In genomic region chr7:150356265-150356897, GRCh38 we compare ENCODE assay signal across 8 cellular contexts. TPM values are rescaled to one million over a fixed set of nuclear protein-coding genes. Genes with fewer than 3 reads are reported as not detected.
A peak's percentile ranks its signal among the peaks of the same experiment; 100 is the strongest.
DNase-seq lines count a peak whose midpoint lies in the region; ATAC-seq and TF ChIP-seq lines count a peak whose summit lies in the region.

No MANE protein-coding gene starts in this region.

- TF ChIP-seq CTCF in HEK293 (tag by site-specific recombination; IDR thresholded peaks at IDR 0.05), result peak; percentile 64
- TF ChIP-seq CTCF in SK-N-SH (IDR thresholded peaks at IDR 0.05), result peak; percentile 95
- peak; percentile 67 for TF ChIP-seq CTCF in fibroblast of villous mesenchyme (IDR thresholded peaks at IDR 0.05; ENCODE audit: insufficient read depth, low read depth, low read length)

- TF ChIP-seq RAD21 in SK-N-SH (IDR thresholded peaks at IDR 0.05; ENCODE audit: low read length), result peak; percentile 80

- ATAC-seq in HG02870 (IDR thresholded peaks at IDR 0.05; ENCODE audit: unreplicated experiment), result no peak

- no peaks in the 10 kb centered on the region for H4K20me1 ChIP-seq in SK-N-SH (ENCODE audit: insufficient read depth)

- H3K27me3 ChIP-seq in SK-N-SH (ENCODE audit: insufficient read depth), result no peaks in the 10 kb centered on the region
- no peaks in the 10 kb centered on the region for H3K27me3 ChIP-seq in subcutaneous abdominal adipose tissue (ENCODE audit: control insufficient read depth in 5 of 5, insufficient read depth in 4 of 5, low read length in 5 of 5)

- CTCF ChIA-PET in HEK293 (lab: Yijun Ruan, JAX), result interaction anchor here (0.5 to 2.7 kb wide), 8 partner anchors 10 to 601 kb away, joined by 4 to 11 read pairs (median 6); no protein-coding TSS in a partner anchor
- CTCF ChIA-PET in SK-N-SH (lab: Yijun Ruan, JAX), result interaction anchor here (0.7 to 5.7 kb wide), 22 partner anchors 9 to 93 kb away, joined by 3 to 57 read pairs (median 4); partner anchors contain the start of genes ACTR3C, LRRC61 and REPIN1

- H3K9me3 ChIP-seq in HEK293 (ENCODE audit: control insufficient read depth, insufficient read depth, low read depth, low read length), result no peaks in the 10 kb centered on the region
- no peaks in the 10 kb centered on the region for H3K9me3 ChIP-seq in SK-N-SH
- no peaks in the 10 kb centered on the region for H3K9me3 ChIP-seq in subcutaneous abdominal adipose tissue (ENCODE audit: control insufficient read depth in 5 of 5, low read length in 5 of 5)

- DNase-seq in NCI-H1417 (lab: John Stamatoyannopoulos, UW), result peak in 2 of 3 experiments; percentile 22 to 65
- no peak for DNase-seq in NCI-H1417 treated with DMSO at 0.1 percent for 48 hours (lab: John Stamatoyannopoulos, UW)
- DNase-seq in SK-N-SH, result peak; percentile 77
- peak; percentile 55 for DNase-seq in fibroblast of villous mesenchyme (ENCODE audit: low read depth)
- DNase-seq in NCI-H146 (lab: John Stamatoyannopoulos, UW), result no peak

- 20% methylated on average over 6 of the region's 6 CpGs for WGBS in SK-N-SH (ENCODE audit: low lambda C conversion rate)

- H3K9ac ChIP-seq in SK-N-SH (no peak overlapping the region), subcutaneous abdominal adipose tissue (ENCODE audit: low read length in 5 of 5) (peak overlapping the region in 2 of 5 donors; percentile 22 to 26)

- H3K4me1 ChIP-seq in HEK293 (ENCODE audit: control insufficient read depth, insufficient read depth, low read length) (no peaks in the 10 kb centered on the region), SK-N-SH (ENCODE audit: control insufficient read depth in 1 of 2, insufficient read depth in 2 of 2, low read depth in 1 of 2, low read length in 1 of 2) (no peaks in the 10 kb centered on the region), subcutaneous abdominal adipose tissue (ENCODE audit: control insufficient read depth in 5 of 5, insufficient read depth in 5 of 5, low read length in 5 of 5) (peaks cover 2 to 30% (median 12%) of the 10 kb centered on the region in 5 donors)

- H3K36me3 ChIP-seq in HEK293 (ENCODE audit: control insufficient read depth in 2 of 2, insufficient read depth in 1 of 2, low read length in 2 of 2), result no peaks in the 10 kb centered on the region
- H3K36me3 ChIP-seq in SK-N-SH (replicated peaks in 1 of 2; ENCODE audit: control insufficient read depth in 1 of 2, insufficient read depth in 2 of 2, low read length in 1 of 2), result no peaks in the 10 kb centered on the region
- no peaks in the 10 kb centered on the region for H3K36me3 ChIP-seq in subcutaneous abdominal adipose tissue (ENCODE audit: control insufficient read depth in 5 of 5, insufficient read depth in 5 of 5, low read length in 5 of 5)

- H3K4me2 ChIP-seq in SK-N-SH, result no peak overlapping the region

- POLR2A ChIA-PET in HEK293 (lab: Yijun Ruan, JAX) (interaction anchor here (2.0 kb wide), 1 partner anchor 22 kb away, joined by 6 read pairs; no protein-coding TSS in a partner anchor), SK-N-SH (lab: Yijun Ruan, JAX) (no interaction called here)

- no peak overlapping the region for H3K4me3 ChIP-seq in HEK293 (ENCODE audit: low read depth, low read length)
- no peak overlapping the region for H3K4me3 ChIP-seq in SK-N-SH (ENCODE audit: low read depth in 2 of 2, low read length in 1 of 2)
- H3K4me3 ChIP-seq in fibroblast of villous mesenchyme (ENCODE audit: low read depth, low read length), result no peak overlapping the region
- H3K4me3 ChIP-seq in subcutaneous abdominal adipose tissue (ENCODE audit: low read depth in 1 of 5, low read length in 5 of 5), result no peak overlapping the region

- no peaks in the 10 kb centered on the region for H3K79me2 ChIP-seq in SK-N-SH (ENCODE audit: insufficient read depth)

- H2AFZ ChIP-seq in SK-N-SH (ENCODE audit: low read depth), result peak overlapping the region; percentile 24; the same call in 1 of the 2 replicates

- no peaks in the 10 kb centered on the region for H3F3A ChIP-seq in SK-N-SH (replicated peaks; ENCODE audit: insufficient read depth)

- no peak for TF ChIP-seq EP300 in SK-N-SH (IDR thresholded peaks at IDR 0.05; ENCODE audit: borderline replicate concordance in 1 of 2, low read depth in 1 of 2, low read length in 1 of 2)

- H3K27ac ChIP-seq in HEK293 (ENCODE audit: extremely low read depth, low read depth, low read length) (no peak overlapping the region), SK-N-SH (ENCODE audit: low read depth in 2 of 2, low read length in 1 of 2) (no peak overlapping the region), subcutaneous abdominal adipose tissue (ENCODE audit: low read depth, low read length) (peak overlapping the region; percentile 79)

- no peaks in the 10 kb centered on the region for H3K9me2 ChIP-seq in SK-N-SH

TF ChIP-seq in HEK293, 187 proteins besides CTCF, POLR2A, EP300 and RAD21 (continues in another document):
- no peak for TF ChIP-seq ZNF623 (tag by site-specific recombination; IDR thresholded peaks at IDR 0.05)
- no peak for TF ChIP-seq ZNF488 (tag by site-specific recombination; IDR thresholded peaks at IDR 0.05)
- peak; percentile 39; the same call in 1 of the 2 replicates for TF ChIP-seq ZNF2 (tag by site-specific recombination; IDR thresholded peaks at IDR 0.05)
- TF ChIP-seq ZNF76 (tag by site-specific recombination; IDR thresholded peaks at IDR 0.05; ENCODE audit: borderline replicate concordance, low read depth), result no peak
- no peak for TF ChIP-seq ZNF560 (tag by site-specific recombination; IDR thresholded peaks at IDR 0.05; ENCODE audit: borderline replicate concordance)

TF ChIP-seq in SK-N-SH, 30 proteins besides CTCF, POLR2A, EP300 and RAD21:
- TF ChIP-seq SMC3 (IDR thresholded peaks at IDR 0.05; ENCODE audit: low read depth, low read length), result peak; percentile 88
- no peak for TF ChIP-seq IRF3 (IDR thresholded peaks at IDR 0.05; ENCODE audit: low read depth, low read length)
- TF ChIP-seq USF2 (IDR thresholded peaks at IDR 0.05; ENCODE audit: borderline replicate concordance, low read depth, low read length), result no peak
- TF ChIP-seq USF1 (IDR thresholded peaks at IDR 0.05; ENCODE audit: borderline replicate concordance, low read depth), result no peak
- TF ChIP-seq SIN3A (IDR thresholded peaks at IDR 0.05; ENCODE audit: borderline replicate concordance, low read depth, low read length), result no peak
- TF ChIP-seq RFX5 (IDR thresholded peaks at IDR 0.05; ENCODE audit: low read length), result peak; percentile 35; the same call in 1 of the 2 replicates
- TF ChIP-seq YY1 (IDR thresholded peaks at IDR 0.05; ENCODE audit: low read depth), result no peak
- TF ChIP-seq NRF1 (IDR thresholded peaks at IDR 0.05; ENCODE audit: low read depth, low read length), result 0 out of 2 replicates have a peak, but pooled peaks have one; percentile 13

RNA-seq across cellular contexts. Expression of gene REPIN1, which starts 12.2 kb away (rescaled TPM):
- 87.5 and 91.6 TPM in 2 replicates for polyA plus RNA-seq in SK-N-SH (2012; rRNA removed)
- polyA plus RNA-seq in SK-N-SH (2012; cell fraction: cytosol; rRNA removed), result 49.6 and 70.3 TPM in 2 replicates
- 254 and 314 TPM in 2 replicates for polyA plus RNA-seq in SK-N-SH (2012; cell fraction: nucleus; rRNA removed)
- total RNA-seq in fibroblast of villous mesenchyme, result 96.0 and 98.4 TPM in 2 replicates

RNA-seq across cellular contexts. Expression of gene RARRES2, which starts 15.0 kb away (rescaled TPM):
- 0.26 and 0.43 TPM in 2 replicates for polyA plus RNA-seq in SK-N-SH (2012; rRNA removed)
- 0.21 and 0.24 TPM in 2 replicates for polyA plus RNA-seq in SK-N-SH (2012; cell fraction: cytosol; rRNA removed)
- 0.34 and 0.43 TPM in 2 replicates for polyA plus RNA-seq in SK-N-SH (2012; cell fraction: nucleus; rRNA removed)
- 139 and 185 TPM in 2 replicates for total RNA-seq in fibroblast of villous mesenchyme

RNA-seq across cellular contexts. Expression of gene ZNF775, which starts 22.7 kb away (rescaled TPM):
- 4.6 and 5.0 TPM in 2 replicates for polyA plus RNA-seq in SK-N-SH (2012; rRNA removed)
- polyA plus RNA-seq in SK-N-SH (2012; cell fraction: cytosol; rRNA removed), result 2.3 and 3.7 TPM in 2 replicates
- polyA plus RNA-seq in SK-N-SH (2012; cell fraction: nucleus; rRNA removed), result 6.9 and 9.8 TPM in 2 replicates
- total RNA-seq in fibroblast of villous mesenchyme, result 3.0 and 5.2 TPM in 2 replicates

RNA-seq across cellular contexts. Expression of gene ACTR3C, which starts 33.0 kb away (rescaled TPM):
- 0.16 and 0.35 TPM in 2 replicates for polyA plus RNA-seq in SK-N-SH (2012; rRNA removed)
- 0.24 and 0.31 TPM in 2 replicates for polyA plus RNA-seq in SK-N-SH (2012; cell fraction: cytosol; rRNA removed)
- polyA plus RNA-seq in SK-N-SH (2012; cell fraction: nucleus; rRNA removed), result 0.29 and 0.37 TPM in 2 replicates
- total RNA-seq in fibroblast of villous mesenchyme, result 7.4 and 13.4 TPM in 2 replicates

RNA-seq across cellular contexts. Expression of gene LRRC61, which starts 33.2 kb away (rescaled TPM):
- 0.93 and 0.99 TPM in 2 replicates for polyA plus RNA-seq in SK-N-SH (2012; rRNA removed)
- 0.41 and 1.00 TPM in 2 replicates for polyA plus RNA-seq in SK-N-SH (2012; cell fraction: cytosol; rRNA removed)
- polyA plus RNA-seq in SK-N-SH (2012; cell fraction: nucleus; rRNA removed), result 0.73 and 1.2 TPM in 2 replicates
- total RNA-seq in fibroblast of villous mesenchyme, result 6.8 and 13.0 TPM in 2 replicates

Comparison
In these comparisons a context has a peak if more than half of its experiments do, and no peak if none do; other contexts are left out.
1. DNase-seq: peak in NCI-H1417 (2 of 3), SK-N-SH (single experiment) and fibroblast of villous mesenchyme (single experiment); none in NCI-H1417 treated with DMSO at 0.1 percent for 48 hours (single experiment) and NCI-H146 (single experiment).
2. Peak in every context shown above with its lines, with median percentiles within 50 percentile points of each other: CTCF ChIP-seq.